12 cellular contexts compared by ENCODE assay signal in genomic region chr11:116786360-116786759, GRCh38. TPM values are rescaled to one million over a fixed set of nuclear protein-coding genes. Genes with fewer than 3 reads are reported as not detected.
DNase-seq lines count a peak whose midpoint lies in the region; ATAC-seq and TF ChIP-seq lines count a peak whose summit lies in the region.
"Had no signal": no experiment of that assay in that cellular context is flagged by ENCODE, and none has a peak within 500 bp of the region (broad histone marks: within the 10 kb centered on the region; RNA-seq: fewer than 3 reads in every experiment).

No MANE protein-coding gene starts in this region.

- POLR2A ChIA-PET in activated CD4-positive, alpha-beta T cell treated with anti-CD3 and anti-CD28 coated beads for 36 hours (lab: Charles Lee) = interaction anchor here (0.5 to 0.8 kb wide), 3 partner anchors 10 to 549 kb away, joined by 3 to 8 read pairs (median 3); no protein-coding TSS in a partner anchor

- peaks cover 54% of the 10 kb centered on the region for H3K36me3 ChIP-seq in MG63
- H3K36me3 ChIP-seq: ovary had no signal

- no peaks in the 10 kb centered on the region for H3K9me3 ChIP-seq in MG63
- H3K9me3 ChIP-seq: ovary, tibial nerve had no signal

- H3K27me3 Mint-ChIP-seq in activated CD4-positive, alpha-beta T cell treated with anti-CD3 and anti-CD28 coated beads for 36 hours = no peaks in the 10 kb centered on the region
- H3K27me3 Mint-ChIP-seq in brain (peaks cover 12% of the 10 kb centered on the region), osteocyte (ENCODE audit: unreplicated experiment) (no peaks in the 10 kb centered on the region)

- H3K36me3 Mint-ChIP-seq in activated CD4-positive, alpha-beta T cell treated with anti-CD3 and anti-CD28 coated beads for 36 hours (ENCODE audit: low read depth) = peaks cover 54% of the 10 kb centered on the region
- H3K36me3 Mint-ChIP-seq in brain = peaks cover 54% of the 10 kb centered on the region
- peaks cover 21% of the 10 kb centered on the region for H3K36me3 Mint-ChIP-seq in osteocyte (ENCODE audit: unreplicated experiment)

- H3K4me3 ChIP-seq in MG63 = peak overlapping the region; percentile 89

- peak overlapping the region; percentile 96 for H3K4me3 Mint-ChIP-seq in activated CD4-positive, alpha-beta T cell treated with anti-CD3 and anti-CD28 coated beads for 36 hours
- peak overlapping the region; percentile 89 to 100 (median 98) for H3K4me3 Mint-ChIP-seq in brain
- H3K4me3 Mint-ChIP-seq in osteocyte (ENCODE audit: unreplicated experiment) = peak overlapping the region; percentile 98

- no peaks in the 10 kb centered on the region for H3K27me3 ChIP-seq in MG63
- H3K27me3 ChIP-seq: brain microvascular endothelial cell, ovary, tibial nerve had no signal

- no peak for TF ChIP-seq CTCF in brain (conservative IDR thresholded peaks at IDR 0.05)
- TF ChIP-seq CTCF in osteocyte (IDR thresholded peaks at IDR 0.05) = no peak

- ATAC-seq in activated CD4-positive, alpha-beta T cell treated with anti-CD3 and anti-CD28 coated beads for 36 hours = no peak
- no peak for ATAC-seq in HG03439 (IDR thresholded peaks at IDR 0.05; ENCODE audit: unreplicated experiment)
- ATAC-seq: Right ventricle myocardium inferior had no signal

- DNase-seq in activated CD4-positive, alpha-beta T cell treated with anti-CD3 and anti-CD28 coated beads for 36 hours = no peak
- no peak for DNase-seq in activated CD4-positive, alpha-beta T cell treated with anti-CD3 and anti-CD28 coated beads for 1 hour
- DNase-seq in MG63 = no peak
- no peak for DNase-seq in osteocyte (ENCODE audit: extremely low spot score, unreplicated experiment)
- DNase-seq in SIG-M5 treated with dmso at 0.1 percent for 504 hours (lab: John Stamatoyannopoulos, UW; ENCODE audit: unreplicated experiment) = no peak
- no peak for DNase-seq in H4 (ENCODE audit: low spot score)
- DNase-seq: brain microvascular endothelial cell, ovary had no signal

- H3K9me3 Mint-ChIP-seq in activated CD4-positive, alpha-beta T cell treated with anti-CD3 and anti-CD28 coated beads for 36 hours (ENCODE audit: low read depth) = no peaks in the 10 kb centered on the region
- H3K9me3 Mint-ChIP-seq in brain (no peaks in the 10 kb centered on the region), osteocyte (ENCODE audit: unreplicated experiment) (no peaks in the 10 kb centered on the region)

- intact Hi-C loops in activated CD4-positive, alpha-beta T cell treated with anti-CD3 and anti-CD28 coated beads for 36 hours (cut with DNase I, micrococcal nuclease) = loop anchor here in 1 of 2 experiments (5.0 kb wide), 1 partner anchor 66 kb away; no protein-coding TSS in a partner anchor

- peak overlapping the region; percentile 88 for H3K27ac Mint-ChIP-seq in activated CD4-positive, alpha-beta T cell treated with anti-CD3 and anti-CD28 coated beads for 36 hours
- H3K27ac Mint-ChIP-seq in brain (peak overlapping the region in 1 of 5 experiments; percentile 99), osteocyte (ENCODE audit: unreplicated experiment) (no peak overlapping the region)

- H3K4me1 Mint-ChIP-seq in activated CD4-positive, alpha-beta T cell treated with anti-CD3 and anti-CD28 coated beads for 36 hours = peaks cover 65% of the 10 kb centered on the region
- H3K4me1 Mint-ChIP-seq in brain (peaks cover 31% of the 10 kb centered on the region), osteocyte (ENCODE audit: unreplicated experiment) (peaks cover 18% of the 10 kb centered on the region)

- CTCF ChIA-PET in activated CD4-positive, alpha-beta T cell treated with anti-CD3 and anti-CD28 coated beads for 36 hours (lab: Charles Lee) = interaction anchor here (0.6 to 6.5 kb wide), 9 partner anchors 10 to 444 kb away, joined by 3 to 89 read pairs (median 5); partner anchors contain the start of gene APOA1

RNA-seq across cellular contexts. Expression of gene ZPR1, which starts 1.5 kb away (rescaled TPM):
- 100 to 1,000 TPM in 1 of 2 experiments, 10 to 100 TPM in 1; 88.8 to 106 TPM for total RNA-seq in activated CD4-positive, alpha-beta T cell treated with anti-CD3 and anti-CD28 coated beads for 36 hours
- 65.2 and 86.9 TPM in 2 replicates for total RNA-seq in MG63 (2014; rRNA removed; shearing (Covaris generic); ENCODE audit: low replicate concordance)
- 48.0 TPM for polyA plus RNA-seq in brain (ENCODE audit: insufficient read depth, low read depth, low replicate concordance)
- total RNA-seq in osteocyte = 33.1 and 35.1 TPM in 2 replicates
- total RNA-seq in H4 (2014; rRNA removed; shearing (Covaris generic)) = 83.6 and 108 TPM in 2 replicates

RNA-seq across cellular contexts. Expression of gene APOA5, which starts 5.3 kb away (rescaled TPM):
- total RNA-seq in activated CD4-positive, alpha-beta T cell treated with anti-CD3 and anti-CD28 coated beads for 36 hours = not detected
- total RNA-seq in MG63 (2014; rRNA removed; shearing (Covaris generic); ENCODE audit: low replicate concordance) = not detected in 2 replicates
- polyA plus RNA-seq in brain (ENCODE audit: insufficient read depth, low read depth, low replicate concordance) = not detected
- not detected in 2 replicates for total RNA-seq in osteocyte
- total RNA-seq in H4 (2014; rRNA removed; shearing (Covaris generic)) = not detected in 2 replicates
- total RNA-seq: Right ventricle myocardium inferior, tibial nerve had no signal
- polyA plus RNA-seq: ovary had no signal

RNA-seq across cellular contexts. Expression of gene BUD13, which starts 13.6 kb away (rescaled TPM):
- total RNA-seq in activated CD4-positive, alpha-beta T cell treated with anti-CD3 and anti-CD28 coated beads for 36 hours = 10 to 100 TPM; 30.2 to 35.6 TPM
- 22.9 and 25.6 TPM in 2 replicates for total RNA-seq in MG63 (2014; rRNA removed; shearing (Covaris generic); ENCODE audit: low replicate concordance)
- 28.7 TPM for polyA plus RNA-seq in brain (ENCODE audit: insufficient read depth, low read depth, low replicate concordance)
- 13.1 and 15.2 TPM in 2 replicates for total RNA-seq in osteocyte
- 24.7 and 26.3 TPM in 2 replicates for total RNA-seq in H4 (2014; rRNA removed; shearing (Covaris generic))

RNA-seq across cellular contexts. Expression of gene APOA4, which starts 36.7 kb away (rescaled TPM):
- not detected for total RNA-seq in activated CD4-positive, alpha-beta T cell treated with anti-CD3 and anti-CD28 coated beads for 36 hours
- not detected in 2 replicates for total RNA-seq in MG63 (2014; rRNA removed; shearing (Covaris generic); ENCODE audit: low replicate concordance)
- not detected for polyA plus RNA-seq in brain (ENCODE audit: insufficient read depth, low read depth, low replicate concordance)
- not detected in 2 replicates for total RNA-seq in osteocyte
- total RNA-seq in H4 (2014; rRNA removed; shearing (Covaris generic)) = not detected in 2 replicates
- total RNA-seq: Right ventricle myocardium inferior, tibial nerve had no signal

RNA-seq across cellular contexts. Expression of gene APOC3, which starts 43.3 kb away (rescaled TPM):
- not detected for total RNA-seq in activated CD4-positive, alpha-beta T cell treated with anti-CD3 and anti-CD28 coated beads for 36 hours
- not detected in 2 replicates for total RNA-seq in MG63 (2014; rRNA removed; shearing (Covaris generic); ENCODE audit: low replicate concordance)
- not detected for polyA plus RNA-seq in brain (ENCODE audit: insufficient read depth, low read depth, low replicate concordance)
- total RNA-seq in osteocyte = not detected in 2 replicates
- total RNA-seq in H4 (2014; rRNA removed; shearing (Covaris generic)) = not detected in 2 replicates
- total RNA-seq: Right ventricle myocardium inferior, tibial nerve had no signal
- polyA plus RNA-seq: ovary had no signal
